In the genomic region with DNA sequence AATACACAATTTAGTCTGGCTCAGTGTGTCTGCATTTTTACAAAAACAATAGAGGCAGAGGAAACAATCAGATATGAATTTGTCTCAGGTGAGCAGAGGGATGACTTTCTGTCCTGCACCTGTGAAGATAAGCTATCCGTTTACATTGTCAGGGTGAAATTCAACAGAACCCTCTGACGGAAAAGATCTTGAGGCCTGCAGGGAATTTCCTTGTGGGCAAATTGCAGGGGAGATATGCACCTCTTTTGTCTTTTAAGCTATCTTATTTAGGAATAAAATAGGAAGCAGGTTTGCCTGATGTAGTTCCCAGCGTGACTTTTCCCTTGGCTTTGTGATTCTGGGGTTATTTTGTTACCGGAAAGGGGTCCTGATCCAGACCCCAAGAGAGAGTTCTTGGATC, we compare ENCODE assay signal across 30 cellular contexts.
"Had no signal": no experiment of that assay in that cellular context is flagged by ENCODE, and none has a peak within 500 bp of the region (broad histone marks: within the 10 kb centered on the region; RNA-seq: fewer than 3 reads in every experiment).

No MANE protein-coding gene starts in this region.

- H3K4me1 ChIP-seq: pancreas, prostate gland, upper lobe of right lung had no signal

- FAIRE-seq: astrocyte, kidney, pancreas had no signal

- H3K4me3 ChIP-seq: coronary artery, dorsolateral prefrontal cortex, gastrocnemius medialis, pancreas, prostate gland, skin epidermis, upper lobe of right lung had no signal

- H3K27me3 ChIP-seq: brain microvascular endothelial cell, gastrocnemius medialis, pancreas, upper lobe of right lung had no signal

- H3K9me3 ChIP-seq: gastrocnemius medialis, pancreas, prostate gland, upper lobe of right lung had no signal

- DNase-seq: activated CD4-positive, alpha-beta T cell treated with anti-CD3 and anti-CD28 coated beads for 36 hours; activated CD4-positive, alpha-beta T cell treated with anti-CD3 and anti-CD28 coated beads, Interleukin-2, amount 50 U/mL, for 4 hours; activated CD4-positive, CD25-positive, alpha-beta regulatory T cell; activated effector memory CD4-positive, alpha-beta T cell treated with Interleukin-2 at 50 U/mL for 16 hours; activated naive CD4-positive, alpha-beta T cell treated with Interleukin-2 at 50 U/mL for 16 hours; activated naive CD8-positive, alpha-beta T cell treated with anti-CD3 and anti-CD28 coated beads, Interleukin-2, amount 10 ng/mL, durations not matched to agents 7 days and 5 days; activated T-cell treated with anti-CD3 and anti-CD28 coated beads for 4 hours; brain microvascular endothelial cell; dorsolateral prefrontal cortex; effector memory CD4-positive, alpha-beta T cell; erythroblast; gastrocnemius medialis; glutamatergic neuron; immature natural killer cell; kidney; left colon; mammary epithelial cell; naive B cell; nucleus accumbens; pancreas; retina; stimulated activated CD4-positive, alpha-beta T cell treated with anti-CD3 and anti-CD28 coated beads, Interleukin-4, amount 100 ng/mL, for 24 hours; T-helper 1 cell; upper lobe of right lung had no signal

- H3K36me3 ChIP-seq: brain microvascular endothelial cell, gastrocnemius medialis, pancreas, prostate gland, upper lobe of right lung had no signal

- H3K27ac ChIP-seq: brain microvascular endothelial cell, coronary artery, gastrocnemius medialis, pancreas, prostate gland, skin epidermis, upper lobe of right lung had no signal

- ATAC-seq: activated CD4-positive, alpha-beta T cell treated with anti-CD3 and anti-CD28 coated beads for 36 hours; gastrocnemius medialis; left colon; pancreas; sciatic nerve; stimulated activated effector memory CD8-positive, alpha-beta T cell treated with anti-CD3 and anti-CD28 coated beads, Interleukin-12 subunit alpha, Interleukin-12 subunit beta, amount 100 ng/mL, for 72 hours; upper lobe of right lung had no signal
